13 cellular contexts compared by ENCODE assay signal in genomic region chr2:162067596-162067995, GRCh38.
"Had no signal": no experiment of that assay in that cellular context is flagged by ENCODE, and none has a peak within 500 bp of the region (broad histone marks: within the 10 kb centered on the region; RNA-seq: fewer than 3 reads in every experiment).

No MANE protein-coding gene starts in this region.

- H3K27me3 Mint-ChIP-seq: activated CD8-positive, alpha-beta T cell treated with anti-CD3 and anti-CD28 coated beads for 36 hours had no signal

- H3K27ac Mint-ChIP-seq: activated CD8-positive, alpha-beta T cell treated with anti-CD3 and anti-CD28 coated beads for 36 hours; activated T-cell treated with anti-CD3 and anti-CD28 coated beads, Interleukin-2, amount 50 U/mL, for 72 hours; nephron progenitor cell had no signal

- H3K4me3 Mint-ChIP-seq: activated CD8-positive, alpha-beta T cell treated with anti-CD3 and anti-CD28 coated beads for 36 hours; activated T-cell treated with anti-CD3 and anti-CD28 coated beads, Interleukin-2, amount 50 U/mL, for 72 hours; nephron progenitor cell had no signal

- DNase-seq: activated CD4-positive, alpha-beta T cell treated with anti-CD3 and anti-CD28 coated beads for 4 hours; activated CD8-positive, alpha-beta memory T cell treated with anti-CD3 and anti-CD28 coated beads, Interleukin-2, amount 50 U/mL, for 4 hours; activated CD8-positive, alpha-beta T cell treated with anti-CD3 and anti-CD28 coated beads for 36 hours; activated naive CD4-positive, alpha-beta T cell; activated T-cell treated with anti-CD3 and anti-CD28 coated beads, Interleukin-2, amount 50 U/mL, for 72 hours; left lung; nephron progenitor cell; psoas muscle; sigmoid colon; stimulated activated CD4-positive, alpha-beta T cell treated with anti-CD3 and anti-CD28 coated beads, Interleukin-12 subunit alpha, Interleukin-12 subunit beta, amount 100 ng/mL, for 4 hours; stimulated activated naive CD4-positive, alpha-beta T cell treated with Interleukin-2 at 50 U/mL for 16 hours; upper lobe of right lung had no signal

- H3K9me3 Mint-ChIP-seq: activated CD8-positive, alpha-beta T cell treated with anti-CD3 and anti-CD28 coated beads for 36 hours; activated T-cell treated with anti-CD3 and anti-CD28 coated beads, Interleukin-2, amount 50 U/mL, for 72 hours; nephron progenitor cell had no signal

- H3K9me3 ChIP-seq: esophagus muscularis mucosa, left lung, psoas muscle, sigmoid colon, upper lobe of right lung had no signal

- ATAC-seq: activated CD8-positive, alpha-beta T cell treated with anti-CD3 and anti-CD28 coated beads for 36 hours; activated T-cell treated with anti-CD3 and anti-CD28 coated beads, Interleukin-2, amount 50 U/mL, for 72 hours; left lung; psoas muscle; upper lobe of right lung had no signal
